Comparison of ENCODE assay signal across 9 cellular contexts in the genomic region with DNA sequence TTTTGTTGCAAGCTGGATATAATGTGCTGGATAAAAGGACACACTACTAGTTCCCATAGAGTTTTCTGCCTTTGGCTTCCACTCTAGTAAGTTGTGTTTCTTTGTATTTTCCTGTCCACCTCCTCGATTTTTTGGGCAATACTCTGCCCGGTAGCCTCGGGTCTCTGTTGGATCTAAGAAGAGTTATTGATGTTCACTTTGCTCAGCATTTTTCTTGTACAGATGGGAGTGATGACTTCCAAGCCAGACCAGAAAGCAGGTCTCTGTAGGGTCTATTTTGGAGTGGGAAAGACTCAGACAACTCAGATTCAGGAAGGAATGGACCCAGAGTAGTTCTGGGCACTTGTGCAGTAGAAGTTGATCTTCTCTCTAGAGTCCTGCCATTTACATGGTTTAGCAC. TPM values are rescaled to one million over a fixed set of nuclear protein-coding genes. Genes with fewer than 3 reads are reported as not detected.
"Had no signal": no experiment of that assay in that cellular context is flagged by ENCODE, and none has a peak within 500 bp of the region (broad histone marks: within the 10 kb centered on the region; RNA-seq: fewer than 3 reads in every experiment).

No MANE protein-coding gene starts in this region.

- H3K9me3 ChIP-seq: HAP-1 had no signal

- DNase-seq: GM23248, GOT3, H7, Karpas-422, KBM-7 had no signal

- H3K9ac ChIP-seq: GM23248, KMS-11 had no signal

- FAIRE-seq: HTR-8/SVneo had no signal

- H3K27ac ChIP-seq: GM23248, KMS-11 had no signal

- H3K4me3 ChIP-seq: GM23248, HAP-1 had no signal

- H3K4me2 ChIP-seq: KMS-11 had no signal

- H2AFZ ChIP-seq: GM23248 had no signal

- H3K36me3 ChIP-seq: HAP-1 had no signal

- H3K4me1 ChIP-seq: HAP-1 had no signal

RNA-seq across cellular contexts. Expression of gene PRTG, which starts 36.0 kb away (rescaled TPM):
- total RNA-seq: HT-29 had no signal
- polyA plus RNA-seq: GM23248 had no signal
